ENCODE assay signal across 10 cellular contexts in genomic region chr14:50225067-50225973, GRCh38. TPM values are rescaled to one million over a fixed set of nuclear protein-coding genes. Genes with fewer than 3 reads are reported as not detected.
DNase-seq lines count a peak whose midpoint lies in the region; TF ChIP-seq lines count a peak whose summit lies in the region.
"Had no signal": no experiment of that assay in that cellular context is flagged by ENCODE, and none has a peak within 500 bp of the region (broad histone marks: within the 10 kb centered on the region; RNA-seq: fewer than 3 reads in every experiment).

No MANE protein-coding gene starts in this region.

- intact Hi-C loops in A673 (cut with micrococcal nuclease; ENCODE audit: unreplicated experiment) (no loop called here), posterior vena cava (cut with DNase I) (no loop called here)
- intact Hi-C loops in activated naive CD4-positive, alpha-beta T cell treated with anti-CD3 and anti-CD28 coated beads for 36 hours (cut with micrococcal nuclease) = no loop called here

- H3K27me3 Mint-ChIP-seq in activated naive CD4-positive, alpha-beta T cell treated with anti-CD3 and anti-CD28 coated beads for 36 hours (ENCODE audit: low read depth) = no peaks in the 10 kb centered on the region

- H3K27me3 ChIP-seq in A673 (replicated peaks; ENCODE audit: insufficient read depth, low read depth, low read length, poor library complexity) = no peaks in the 10 kb centered on the region
- no peaks in the 10 kb centered on the region for H3K27me3 ChIP-seq in HUES48 (ENCODE audit: control insufficient read depth, insufficient read depth, low read length)
- H3K27me3 ChIP-seq in muscle layer of colon (ENCODE audit: control insufficient read depth in 1 of 2, insufficient read depth in 2 of 2, low read length in 2 of 2) = no peaks in the 10 kb centered on the region

- DNase-seq in A673 (ENCODE audit: low spot score) = peak; percentile 42
- DNase-seq in dermis microvascular lymphatic vessel endothelial cell (ENCODE audit: low read depth in 2 of 2) = peak; percentile 34 to 73
- no peak for DNase-seq in HuH-7 (ENCODE audit: low spot score)
- no peak for DNase-seq in posterior vena cava (ENCODE audit: low spot score)
- no peak for DNase-seq in activated gamma-delta T cell treated with Interleukin-2 at 50 U/mL for 16 hours
- no peak for DNase-seq in activated naive CD4-positive, alpha-beta T cell treated with anti-CD3 and anti-CD28 coated beads for 36 hours
- DNase-seq: glutamatergic neuron, T-helper 9 cell had no signal

- peaks cover 28% of the 10 kb centered on the region for H3K4me1 ChIP-seq in A673 (ENCODE audit: insufficient read depth, low read length, poor library complexity, severe bottlenecking)
- H3K4me1 ChIP-seq in HUES48 (ENCODE audit: control insufficient read depth, insufficient read depth, low read length) = peaks cover 29% of the 10 kb centered on the region
- H3K4me1 ChIP-seq in muscle layer of colon (ENCODE audit: insufficient read depth, low read length) = peaks cover 53% of the 10 kb centered on the region

- no peak overlapping the region for H3K4me3 Mint-ChIP-seq in activated naive CD4-positive, alpha-beta T cell treated with anti-CD3 and anti-CD28 coated beads for 36 hours

- H3K9me3 ChIP-seq in A673 (ENCODE audit: low read depth, low read length, poor library complexity, severe bottlenecking) (no peaks in the 10 kb centered on the region), HUES48 (ENCODE audit: control insufficient read depth, insufficient read depth, low read length) (no peaks in the 10 kb centered on the region), muscle layer of colon (ENCODE audit: low read length) (no peaks in the 10 kb centered on the region)

- H3K27ac ChIP-seq in A673 (ENCODE audit: low read depth, low read length, poor library complexity, severe bottlenecking) = peak overlapping the region; percentile 26
- H3K27ac ChIP-seq in HUES48 (ENCODE audit: low read depth, low read length) = peak overlapping the region; percentile 44
- peak overlapping the region; percentile 8 for H3K27ac ChIP-seq in muscle layer of colon (ENCODE audit: low read depth, low read length)

- CTCF ChIA-PET in A673 (lab: Charles Lee) = interaction anchor here (1.6 kb wide), 1 partner anchor 35 kb away, joined by 3 read pairs; no protein-coding TSS in a partner anchor
- CTCF ChIA-PET in activated naive CD4-positive, alpha-beta T cell treated with anti-CD3 and anti-CD28 coated beads for 36 hours (lab: Charles Lee) = interaction anchor here (0.7 to 0.8 kb wide), 3 partner anchors 33 to 333 kb away, joined by 3 to 7 read pairs (median 4); no protein-coding TSS in a partner anchor

- H3K9ac ChIP-seq in HUES48 (ENCODE audit: low read depth, low read length) = no peak overlapping the region
- no peak overlapping the region for H3K9ac ChIP-seq in muscle layer of colon (ENCODE audit: low read length)

- POLR2A ChIA-PET in A673 (lab: Charles Lee; ENCODE audit: low non-redundant PET) = interaction anchor here (0.6 kb wide), 1 partner anchor 107 kb away, joined by 4 read pairs; no protein-coding TSS in a partner anchor

- TF ChIP-seq CTCF in A673 (conservative IDR thresholded peaks at IDR 0.05; ENCODE audit: low read depth, low read length) = no peak

- BruUV-seq in A673 (replicated peaks; lab: Mats Ljungman, UMichigan) = no TSS peak

- H3K4me1 Mint-ChIP-seq in activated naive CD4-positive, alpha-beta T cell treated with anti-CD3 and anti-CD28 coated beads for 36 hours (ENCODE audit: low read depth) = peaks cover 48% of the 10 kb centered on the region

- H3K4me3 ChIP-seq in A673 (ENCODE audit: low read depth, low read length, poor library complexity, severe bottlenecking) (peak overlapping the region; percentile 24), HUES48 (ENCODE audit: low read depth, low read length) (no peak overlapping the region), muscle layer of colon (ENCODE audit: low read depth in 1 of 2, low read length in 2 of 2) (no peak overlapping the region)

- no peaks in the 10 kb centered on the region for H3K36me3 ChIP-seq in A673 (ENCODE audit: insufficient read depth, low read length, poor library complexity, severe bottlenecking)
- H3K36me3 ChIP-seq in HUES48 (ENCODE audit: control insufficient read depth, insufficient read depth, low read length) = no peaks in the 10 kb centered on the region
- H3K36me3 ChIP-seq in muscle layer of colon (ENCODE audit: insufficient read depth, low read length) = no peaks in the 10 kb centered on the region

- no peaks in the 10 kb centered on the region for H3K9me3 Mint-ChIP-seq in activated naive CD4-positive, alpha-beta T cell treated with anti-CD3 and anti-CD28 coated beads for 36 hours

- H3K36me3 Mint-ChIP-seq in activated naive CD4-positive, alpha-beta T cell treated with anti-CD3 and anti-CD28 coated beads for 36 hours (ENCODE audit: low read depth) = peaks cover 3% of the 10 kb centered on the region

- H3K27ac Mint-ChIP-seq in activated naive CD4-positive, alpha-beta T cell treated with anti-CD3 and anti-CD28 coated beads for 36 hours = no peak overlapping the region

RNA-seq across cellular contexts. Expression of gene SOS2, which starts 6.1 kb away (rescaled TPM):
- total RNA-seq in A673 (2021) (20.3 and 22.9 TPM in 2 replicates), dermis microvascular lymphatic vessel endothelial cell (19.4 and 26.8 TPM in 2 replicates), posterior vena cava (10 to 100 TPM; 41.2 to 43.8 TPM)
- total RNA-seq in activated naive CD4-positive, alpha-beta T cell treated with anti-CD3 and anti-CD28 coated beads for 36 hours = 10 to 100 TPM; 20.3 to 22.1 TPM

Comparison
In these comparisons a context has a peak if more than half of its experiments do, and no peak if none do; other contexts are left out.
1. DNase-seq: peak in A673 (single experiment) and dermis microvascular lymphatic vessel endothelial cell (2 of 2); none in HuH-7 (single experiment), posterior vena cava (single experiment), activated gamma-delta T cell treated with Interleukin-2 at 50 U/mL for 16 hours (single experiment) and activated naive CD4-positive, alpha-beta T cell treated with anti-CD3 and anti-CD28 coated beads for 36 hours (single experiment).
2. Peak in every context shown above with its lines, with median percentiles within 50 percentile points of each other: H3K27ac ChIP-seq.